In the genomic region with DNA sequence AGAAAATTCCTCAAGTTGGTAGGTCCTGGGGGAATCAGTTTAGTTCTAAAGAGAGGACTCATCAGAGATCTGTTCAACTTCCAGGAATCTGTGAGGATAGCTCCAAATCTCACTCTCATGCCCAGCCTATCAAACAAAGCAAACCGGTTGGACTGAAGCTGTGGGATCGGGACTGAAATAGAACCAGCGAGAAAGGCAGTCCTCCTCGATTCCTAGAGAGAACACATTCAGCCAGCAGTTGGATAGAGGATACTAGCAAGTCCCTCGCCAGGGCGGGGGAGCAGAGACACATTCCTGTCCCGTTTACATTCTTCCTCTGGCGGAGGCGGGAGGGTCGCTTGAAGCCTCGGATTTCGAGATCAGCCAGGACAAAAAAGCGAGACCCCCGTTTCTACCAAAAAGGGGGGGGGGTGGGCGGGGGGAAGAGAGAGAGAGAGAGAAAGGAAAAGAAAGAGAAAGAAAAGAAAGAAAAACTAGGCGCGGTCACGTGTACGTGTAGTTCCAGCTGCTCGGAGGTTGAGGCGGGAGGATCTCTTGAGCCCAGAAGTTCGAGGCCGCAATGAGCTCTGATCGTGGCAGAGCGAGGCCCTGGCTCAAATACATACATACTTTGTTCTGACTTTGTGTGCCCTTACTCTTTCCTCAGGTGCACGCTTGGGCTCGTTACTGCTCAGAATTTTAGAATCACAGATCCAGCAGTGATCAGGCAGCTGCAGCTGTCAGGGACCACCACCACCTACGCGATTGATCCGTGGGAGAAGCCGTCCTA, we compare ENCODE assay signal across 9 cellular contexts. TPM values are rescaled to one million over a fixed set of nuclear protein-coding genes. Genes with fewer than 3 reads are reported as not detected.
A peak's percentile ranks its signal among the peaks of the same experiment; 100 is the strongest.
DNase-seq lines count a peak whose midpoint lies in the region; ATAC-seq and TF ChIP-seq lines count a peak whose summit lies in the region.
"Had no signal": no experiment of that assay in that cellular context is flagged by ENCODE, and none has a peak within 500 bp of the region (broad histone marks: within the 10 kb centered on the region; RNA-seq: fewer than 3 reads in every experiment).

No MANE protein-coding gene starts in this region.

- peak; percentile 88 for ATAC-seq in left colon
- no peak for ATAC-seq in stimulated activated memory B cell treated with anti-CD40 and anti-IgM and Interleukin-4, amounts not matched to agents 10 μg/mL and 1 μg/mL and 100 μg/mL, for 72 hours
- ATAC-seq in GM19452 (IDR thresholded peaks at IDR 0.05; ENCODE audit: unreplicated experiment), result no peak
- no peak for ATAC-seq in GM18873 (IDR thresholded peaks at IDR 0.05; ENCODE audit: low FRiP score, unreplicated experiment)

- H3K4me3 ChIP-seq in DOHH2 (ENCODE audit: low read length) (0 out of 2 replicates have a peak overlapping the region, but pooled peaks have one; percentile 26), ectodermal cell (ENCODE audit: insufficient read depth, low read depth, low read length) (peak overlapping the region; percentile 30)

- no peaks in the 10 kb centered on the region for H3K9me3 ChIP-seq in DOHH2 (ENCODE audit: control insufficient read depth, insufficient read depth, low read length)
- H3K9me3 ChIP-seq in ectodermal cell (ENCODE audit: control insufficient read depth, low read length), result no peaks in the 10 kb centered on the region

- H3K4me1 Mint-ChIP-seq in stimulated activated memory B cell treated with anti-CD40 and anti-IgM and Interleukin-4, amounts not matched to agents 10 μg/mL and 1 μg/mL and 100 μg/mL, for 72 hours, result peaks cover 28% of the 10 kb centered on the region

- H3K4me3 Mint-ChIP-seq in stimulated activated memory B cell treated with anti-CD40 and anti-IgM and Interleukin-4, amounts not matched to agents 10 μg/mL and 1 μg/mL and 100 μg/mL, for 72 hours, result peak overlapping the region; percentile 23

- H3K4me1 ChIP-seq in DOHH2 (ENCODE audit: control insufficient read depth, low read length) (peaks cover 9% of the 10 kb centered on the region), ectodermal cell (ENCODE audit: control insufficient read depth, insufficient read depth, low read length) (peaks cover 4% of the 10 kb centered on the region)

- peak overlapping the region; percentile 29; the same call in 1 of the 2 replicates for H3K4me2 ChIP-seq in DOHH2 (ENCODE audit: low read length)

- H3K27ac Mint-ChIP-seq in stimulated activated memory B cell treated with anti-CD40 and anti-IgM and Interleukin-4, amounts not matched to agents 10 μg/mL and 1 μg/mL and 100 μg/mL, for 72 hours, result no peak overlapping the region

- H3K9me3 Mint-ChIP-seq in stimulated activated memory B cell treated with anti-CD40 and anti-IgM and Interleukin-4, amounts not matched to agents 10 μg/mL and 1 μg/mL and 100 μg/mL, for 72 hours, result peaks cover 8% of the 10 kb centered on the region

- H3K36me3 ChIP-seq in DOHH2 (ENCODE audit: control insufficient read depth, low read length) (no peaks in the 10 kb centered on the region), ectodermal cell (ENCODE audit: control insufficient read depth, insufficient read depth, low read length) (no peaks in the 10 kb centered on the region)

- intact Hi-C loops in left colon (cut with DNase I, micrococcal nuclease), result no loop called here

- DNase-seq in NCI-H1105 treated with DMSO at 0.1 percent for 48 hours (lab: John Stamatoyannopoulos, UW) (peak; percentile 94), SKM-1 treated with dmso at 0.1 percent for 144 hours (lab: John Stamatoyannopoulos, UW; ENCODE audit: unreplicated experiment) (peak; percentile 42), left colon (peak; percentile 87 to 91)

- no peaks in the 10 kb centered on the region for H4K20me1 ChIP-seq in DOHH2 (ENCODE audit: control insufficient read depth, insufficient read depth, low read depth, low read length)

- no peak for TF ChIP-seq CTCF in DOHH2 (IDR thresholded peaks at IDR 0.05; ENCODE audit: low read depth, low read length, poor library complexity, severe bottlenecking)

- peaks cover 28% of the 10 kb centered on the region for H3K27me3 Mint-ChIP-seq in stimulated activated memory B cell treated with anti-CD40 and anti-IgM and Interleukin-4, amounts not matched to agents 10 μg/mL and 1 μg/mL and 100 μg/mL, for 72 hours

- H3F3A ChIP-seq in DOHH2 (ENCODE audit: control insufficient read depth, insufficient read depth), result peaks cover 5% of the 10 kb centered on the region; the same call in 1 of the 2 replicates

- peaks cover 10% of the 10 kb centered on the region for H3K27me3 ChIP-seq in DOHH2 (ENCODE audit: control insufficient read depth, low read length)
- peaks cover 5% of the 10 kb centered on the region for H3K27me3 ChIP-seq in ectodermal cell (ENCODE audit: control insufficient read depth, insufficient read depth, low read length, poor library complexity, severe bottlenecking)

- H3K27ac ChIP-seq in DOHH2 (ENCODE audit: low read depth, low read length) (no peak overlapping the region), ectodermal cell (ENCODE audit: insufficient read depth, low read depth, low read length, poor library complexity, severe bottlenecking) (peak overlapping the region; percentile 68)

- 23 to 27% methylated on average over 30 to 31 of the region's 31 CpGs for WGBS in ectodermal cell, 2 experiments

- H3K9me2 ChIP-seq in DOHH2 (replicated peaks; ENCODE audit: control insufficient read depth, low read length), result no peaks in the 10 kb centered on the region

- no peaks in the 10 kb centered on the region for H3K79me2 ChIP-seq in DOHH2 (ENCODE audit: control insufficient read depth, low read length)

- no peaks in the 10 kb centered on the region for H3K36me3 Mint-ChIP-seq in stimulated activated memory B cell treated with anti-CD40 and anti-IgM and Interleukin-4, amounts not matched to agents 10 μg/mL and 1 μg/mL and 100 μg/mL, for 72 hours

RNA-seq across cellular contexts. Expression of gene ZNF311, which starts 19.5 kb away (rescaled TPM):
- polyA plus RNA-seq in ectodermal cell (2013, experiment 1 of 4), result 1.0 TPM
- polyA plus RNA-seq in ectodermal cell (2013, experiment 2 of 4), result 1.5 TPM
- 0.48 TPM for polyA plus RNA-seq in ectodermal cell (2013, experiment 3 of 4)
- polyA plus RNA-seq in ectodermal cell (2013, experiment 4 of 4), result 0.77 TPM
- 1 to 10 TPM; 1.5 to 2.0 TPM for total RNA-seq in left colon

RNA-seq across cellular contexts. Expression of gene OR2W1, which starts 59.4 kb away (rescaled TPM):
- polyA plus RNA-seq in ectodermal cell (2013, experiment 1 of 4), result not detected
- not detected for polyA plus RNA-seq in ectodermal cell (2013, experiment 2 of 4)
- not detected for polyA plus RNA-seq in ectodermal cell (2013, experiment 3 of 4)
- not detected for polyA plus RNA-seq in ectodermal cell (2013, experiment 4 of 4)
- not detected for total RNA-seq in left colon
- total RNA-seq: activated CD8-positive, alpha-beta memory T cell treated with anti-CD3 and anti-CD28 coated beads for 36 hours had no signal

Comparison
In these comparisons a context has a peak if more than half of its experiments do, and no peak if none do; other contexts are left out.
1. DNase-seq: peak in every context shown above with its lines; median percentile 94 in NCI-H1105 treated with DMSO at 0.1 percent for 48 hours; 89 in left colon; 42 in SKM-1 treated with dmso at 0.1 percent for 144 hours.